26 cellular contexts compared by ENCODE assay signal in genomic region chr2:3432693-3433338, GRCh38. TPM values are rescaled to one million over a fixed set of nuclear protein-coding genes. Genes with fewer than 3 reads are reported as not detected.
DNase-seq lines count a peak whose midpoint lies in the region; ATAC-seq and TF ChIP-seq lines count a peak whose summit lies in the region.
"Had no signal": no experiment of that assay in that cellular context is flagged by ENCODE, and none has a peak within 500 bp of the region (broad histone marks: within the 10 kb centered on the region; RNA-seq: fewer than 3 reads in every experiment).

No MANE protein-coding gene starts in this region.

- H3K27me3 ChIP-seq in dorsolateral prefrontal cortex: no peaks in the 10 kb centered on the region
- H3K27me3 ChIP-seq in thyroid gland: no peaks in the 10 kb centered on the region
- H3K27me3 ChIP-seq: transverse colon had no signal

- no peak overlapping the region for H3K4me3 Mint-ChIP-seq in type B pancreatic cell
- H3K4me3 Mint-ChIP-seq: activated B cell treated with CpG ODN at 0.5 μM for 24 hours; activated naive CD4-positive, alpha-beta T cell treated with anti-CD3 and anti-CD28 coated beads, Interleukin-2, amount 10 ng/mL, durations not matched to agents 7 days and 5 days; activated T-helper 1 cell treated with anti-CD3 and anti-CD28 coated beads, Interleukin-12 subunit alpha, Interleukin-12 subunit beta, Interleukin-2, Interleukin-4 antibody, amounts not matched to agents 30 ng/mL and 10 ng/mL and 1 ng/mL, durations not matched to agents 14 hours and 24 hours and 36 hours; CD8-positive, alpha-beta T cell; natural killer cell treated with Interleukin-12 subunit alpha and Interleukin-12 subunit beta and Interleukin-15 and Interleukin-18, amount 100 ng/mL, for 72 hours had no signal

- peaks cover 16% of the 10 kb centered on the region for H3K36me3 Mint-ChIP-seq in type B pancreatic cell

- no peaks in the 10 kb centered on the region for H3K9me3 ChIP-seq in thyroid gland
- H3K9me3 ChIP-seq: HAP-1, transverse colon had no signal

- H3K9me3 Mint-ChIP-seq in type B pancreatic cell: no peaks in the 10 kb centered on the region
- H3K9me3 Mint-ChIP-seq: activated B cell treated with CpG ODN at 0.5 μM for 24 hours; activated naive CD4-positive, alpha-beta T cell treated with anti-CD3 and anti-CD28 coated beads, Interleukin-2, amount 10 ng/mL, durations not matched to agents 7 days and 5 days; activated T-helper 1 cell treated with anti-CD3 and anti-CD28 coated beads, Interleukin-12 subunit alpha, Interleukin-12 subunit beta, Interleukin-2, Interleukin-4 antibody, amounts not matched to agents 30 ng/mL and 10 ng/mL and 1 ng/mL, durations not matched to agents 14 hours and 24 hours and 36 hours; CD8-positive, alpha-beta T cell; natural killer cell treated with Interleukin-12 subunit alpha and Interleukin-12 subunit beta and Interleukin-15 and Interleukin-18, amount 100 ng/mL, for 72 hours had no signal

- H3K36me3 ChIP-seq in thyroid gland: peaks cover 6 to 15% of the 10 kb centered on the region in 2 donors

- H3K27ac ChIP-seq in dorsolateral prefrontal cortex: peak overlapping the region in 56 of 59 donors; percentile 2 to 87 (median 69)
- H3K27ac ChIP-seq in thyroid gland: peak overlapping the region; percentile 44 to 85 (median 71)
- H3K27ac ChIP-seq: parathyroid adenoma, transverse colon had no signal

- H3K4me1 Mint-ChIP-seq in type B pancreatic cell (ENCODE audit: unreplicated experiment): no peaks in the 10 kb centered on the region
- H3K4me1 Mint-ChIP-seq: activated B cell treated with CpG ODN at 0.5 μM for 24 hours; activated naive CD4-positive, alpha-beta T cell treated with anti-CD3 and anti-CD28 coated beads, Interleukin-2, amount 10 ng/mL, durations not matched to agents 7 days and 5 days had no signal

- no peak for TF ChIP-seq POLR2A in thyroid gland (IDR thresholded peaks at IDR 0.05)

- TF ChIP-seq CTCF in dorsolateral prefrontal cortex (IDR thresholded peaks at IDR 0.05 in 54 of 56, conservative IDR thresholded peaks at IDR 0.05 in 2 of 56; ENCODE audit: low read depth in 1 of 56, partially characterized antibody in 56 of 56): no peak
- TF ChIP-seq CTCF in thyroid gland (IDR thresholded peaks at IDR 0.05): no peak
- TF ChIP-seq CTCF in type B pancreatic cell (conservative IDR thresholded peaks at IDR 0.05): no peak

- ATAC-seq in left lobe of liver: peak; percentile 23
- ATAC-seq: CD8-positive, alpha-beta T cell; HepG2; natural killer cell treated with Interleukin-12 subunit alpha and Interleukin-12 subunit beta and Interleukin-15 and Interleukin-18, amount 100 ng/mL, for 72 hours; sciatic nerve; stimulated activated naive CD8-positive, alpha-beta T cell treated with anti-CD3 and anti-CD28 coated beads, Interleukin-15, Interleukin-2, amounts not matched to agents 100 U/mL and 50 U/mL, for 24 hours had no signal

- intact Hi-C loops in dorsolateral prefrontal cortex (cut with DNase I): no loop called here
- intact Hi-C loops in thyroid gland (cut with DNase I): no loop called here

- H3K4me3 ChIP-seq in dorsolateral prefrontal cortex (no peak overlapping the region), thyroid gland (replicated peaks in 1 of 3) (no peak overlapping the region)
- H3K4me3 ChIP-seq: HAP-1, transverse colon had no signal

- peaks cover 8 to 9% of the 10 kb centered on the region in 2 donors for H3K4me1 ChIP-seq in thyroid gland
- H3K4me1 ChIP-seq: HAP-1, parathyroid adenoma, transverse colon had no signal

- H3K27me3 Mint-ChIP-seq in type B pancreatic cell: no peaks in the 10 kb centered on the region
- H3K27me3 Mint-ChIP-seq: activated B cell treated with CpG ODN at 0.5 μM for 24 hours; activated naive CD4-positive, alpha-beta T cell treated with anti-CD3 and anti-CD28 coated beads, Interleukin-2, amount 10 ng/mL, durations not matched to agents 7 days and 5 days; natural killer cell treated with Interleukin-12 subunit alpha and Interleukin-12 subunit beta and Interleukin-15 and Interleukin-18, amount 100 ng/mL, for 72 hours had no signal

- no peak overlapping the region for H3K27ac Mint-ChIP-seq in type B pancreatic cell
- H3K27ac Mint-ChIP-seq: activated B cell treated with CpG ODN at 0.5 μM for 24 hours; activated naive CD4-positive, alpha-beta T cell treated with anti-CD3 and anti-CD28 coated beads, Interleukin-2, amount 10 ng/mL, durations not matched to agents 7 days and 5 days; activated T-helper 1 cell treated with anti-CD3 and anti-CD28 coated beads, Interleukin-12 subunit alpha, Interleukin-12 subunit beta, Interleukin-2, Interleukin-4 antibody, amounts not matched to agents 30 ng/mL and 10 ng/mL and 1 ng/mL, durations not matched to agents 14 hours and 24 hours and 36 hours; CD8-positive, alpha-beta T cell; natural killer cell treated with Interleukin-12 subunit alpha and Interleukin-12 subunit beta and Interleukin-15 and Interleukin-18, amount 100 ng/mL, for 72 hours had no signal

- DNase-seq in NCI-H2107 treated with DMSO at 0.1 percent for 48 hours (lab: John Stamatoyannopoulos, UW; ENCODE audit: unreplicated experiment) (peak; percentile 77), NCI-H2107 (lab: John Stamatoyannopoulos, UW) (no peak), dorsolateral prefrontal cortex (no peak), left lobe of liver (ENCODE audit: low spot score) (no peak), thyroid gland (peak; percentile 39 to 69), DMS114 treated with DMSO at 0.1 percent for 48 hours (lab: John Stamatoyannopoulos, UW; ENCODE audit: unreplicated experiment) (no peak), type B pancreatic cell (ENCODE audit: extremely low spot score, unreplicated experiment) (no peak)
- no peak for DNase-seq in effector CD8-positive, alpha-beta T cell (lab: John Stamatoyannopoulos, UW)
- DNase-seq: 8988T; activated B cell treated with CpG ODN at 0.5 μM for 24 hours; activated naive CD4-positive, alpha-beta T cell treated with anti-CD3 and anti-CD28 coated beads, Interleukin-2, amount 10 ng/mL, durations not matched to agents 7 days and 5 days; aorta; caudate nucleus; CD8-positive, alpha-beta T cell; DMS79 treated with DMSO at 0.1 percent for 48 hours; NCI-H1694; NCI-H69; stimulated activated naive CD8-positive, alpha-beta T cell treated with anti-CD3 and anti-CD28 coated beads, Interleukin-15, Interleukin-2, amounts not matched to agents 100 U/mL and 50 U/mL, for 24 hours; T1000; transverse colon had no signal

- 77 to 81% methylated on average over 10 of the region's 10 CpGs for WGBS in thyroid gland, 2 donors

RNA-seq across cellular contexts. Expression of gene TRAPPC12, which starts 53.3 kb away (rescaled TPM):
- total RNA-seq in dorsolateral prefrontal cortex (100 to 1,000 TPM; 132 to 231 (median 178) TPM), left lobe of liver (51.9 TPM), thyroid gland (100 to 1,000 TPM in 2 of 4 donors, 10 to 100 TPM in 2; 93.0 to 198 (median 108) TPM), type B pancreatic cell (ENCODE audit: low replicate concordance) (74.7 and 98.7 TPM in 2 replicates)

RNA-seq across cellular contexts. Expression of gene EIPR1, which starts 55.2 kb away (rescaled TPM):
- total RNA-seq in dorsolateral prefrontal cortex (10 to 100 TPM; 30.3 to 59.7 (median 46.2) TPM), left lobe of liver (10.9 TPM), thyroid gland (10 to 100 TPM; 26.1 to 51.6 (median 40.0) TPM), type B pancreatic cell (ENCODE audit: low replicate concordance) (24.3 and 24.9 TPM in 2 replicates)

Comparison
In these comparisons a context has a peak if more than half of its experiments do, and no peak if none do; other contexts are left out.
1. DNase-seq: peak in NCI-H2107 treated with DMSO at 0.1 percent for 48 hours (single experiment) and thyroid gland (2 of 2); none in NCI-H2107 (single experiment), dorsolateral prefrontal cortex (0 of 10), left lobe of liver (single experiment), DMS114 treated with DMSO at 0.1 percent for 48 hours (single experiment), type B pancreatic cell (single experiment) and effector CD8-positive, alpha-beta T cell (single experiment).